ENCODE assay signal across 20 cellular contexts in genomic region chr11:71324788-71325417, GRCh38.
DNase-seq lines count a peak whose midpoint lies in the region; ATAC-seq and TF ChIP-seq lines count a peak whose summit lies in the region.
"Had no signal": no experiment of that assay in that cellular context is flagged by ENCODE, and none has a peak within 500 bp of the region (broad histone marks: within the 10 kb centered on the region; RNA-seq: fewer than 3 reads in every experiment).

No MANE protein-coding gene starts in this region.

- dilution Hi-C loops in mammary epithelial cell (cut with HindIII; ENCODE audit: low sequenced_read_pairs): no loop called here

- H3K4me1 ChIP-seq in upper lobe of right lung (no peaks in the 10 kb centered on the region), mammary epithelial cell (ENCODE audit: insufficient read depth, low read length) (peaks cover 10% of the 10 kb centered on the region)
- H3K4me1 ChIP-seq: A549, BLaER1 had no signal

- no peak overlapping the region for H3K9ac ChIP-seq in mammary epithelial cell (ENCODE audit: insufficient read depth, low read length)
- H3K9ac ChIP-seq: BLaER1 had no signal

- no peak overlapping the region for H3K4me2 ChIP-seq in mammary epithelial cell (ENCODE audit: insufficient read depth, low read depth, low read length)
- H3K4me2 ChIP-seq: A549, BLaER1 had no signal

- CTCF ChIA-PET in mammary epithelial cell (lab: Charles Lee; ENCODE audit: low non-redundant PET): no interaction called here

- no peak overlapping the region for H2AFZ ChIP-seq in mammary epithelial cell (ENCODE audit: low read depth, low read length)

- H3K27ac ChIP-seq in upper lobe of right lung (no peak overlapping the region), mammary epithelial cell (ENCODE audit: insufficient read depth, low read depth, low read length) (no peak overlapping the region)
- H3K27ac ChIP-seq: 22Rv1, A549, BLaER1 had no signal

- H4K20me1 ChIP-seq in mammary epithelial cell (ENCODE audit: insufficient read depth, low read length): no peaks in the 10 kb centered on the region
- H4K20me1 ChIP-seq: BLaER1 had no signal

- no TSS peak for BruUV-seq in mammary epithelial cell (replicated peaks; lab: Mats Ljungman, UMichigan)

- H3K4me3 Mint-ChIP-seq in natural killer cell treated with Interleukin-12 subunit alpha and Interleukin-12 subunit beta and Interleukin-15 and Interleukin-18, amount 100 ng/mL, for 72 hours: no peak overlapping the region
- H3K4me3 Mint-ChIP-seq in natural killer cell: no peak overlapping the region
- H3K4me3 Mint-ChIP-seq: CD14-positive monocyte; CD4-positive, alpha-beta memory T cell; HFFc6 had no signal

- H3K36me3 ChIP-seq in upper lobe of right lung (no peaks in the 10 kb centered on the region), mammary epithelial cell (ENCODE audit: insufficient read depth, low read length) (no peaks in the 10 kb centered on the region)
- H3K36me3 ChIP-seq: BLaER1 had no signal

- no peaks in the 10 kb centered on the region for H3K36me3 Mint-ChIP-seq in natural killer cell treated with Interleukin-12 subunit alpha and Interleukin-12 subunit beta and Interleukin-15 and Interleukin-18, amount 100 ng/mL, for 72 hours
- H3K36me3 Mint-ChIP-seq in natural killer cell: no peaks in the 10 kb centered on the region
- H3K36me3 Mint-ChIP-seq: CD14-positive monocyte; CD4-positive, alpha-beta memory T cell had no signal

- H3K9me3 Mint-ChIP-seq in natural killer cell treated with Interleukin-12 subunit alpha and Interleukin-12 subunit beta and Interleukin-15 and Interleukin-18, amount 100 ng/mL, for 72 hours: no peaks in the 10 kb centered on the region
- no peaks in the 10 kb centered on the region for H3K9me3 Mint-ChIP-seq in natural killer cell
- H3K9me3 Mint-ChIP-seq: HFFc6 had no signal

- peaks cover 5 to 8% of the 10 kb centered on the region in 2 donors for H3K27me3 Mint-ChIP-seq in natural killer cell treated with Interleukin-12 subunit alpha and Interleukin-12 subunit beta and Interleukin-15 and Interleukin-18, amount 100 ng/mL, for 72 hours
- peaks cover 0 to 2% of the 10 kb centered on the region in 2 donors for H3K27me3 Mint-ChIP-seq in natural killer cell (ENCODE audit: low read depth in 2 of 2)

- TF ChIP-seq CTCF in natural killer cell (IDR thresholded peaks at IDR 0.05) (no peak), upper lobe of right lung (IDR thresholded peaks at IDR 0.05) (no peak), mammary epithelial cell (conservative IDR thresholded peaks at IDR 0.05 in 1 of 2, IDR thresholded peaks at IDR 0.05 in 1 of 2; ENCODE audit: extremely low read depth in 1 of 2, insufficient read depth in 1 of 2, low read depth in 1 of 2, low read length in 2 of 2) (no peak)

- H3K27ac Mint-ChIP-seq in natural killer cell treated with Interleukin-12 subunit alpha and Interleukin-12 subunit beta and Interleukin-15 and Interleukin-18, amount 100 ng/mL, for 72 hours: no peak overlapping the region
- H3K27ac Mint-ChIP-seq in natural killer cell: no peak overlapping the region
- H3K27ac Mint-ChIP-seq: HFFc6 had no signal

- H3K79me2 ChIP-seq in mammary epithelial cell (ENCODE audit: insufficient read depth, low read length): no peaks in the 10 kb centered on the region

- peak; percentile 22 for DNase-seq in activated effector memory CD4-positive, alpha-beta T cell treated with anti-CD3 and anti-CD28 coated beads, Interleukin-2, amount 50 U/mL, for 16 hours
- no peak for DNase-seq in activated effector memory CD4-positive, alpha-beta T cell treated with Interleukin-2 at 50 U/mL for 16 hours
- DNase-seq in natural killer cell treated with Interleukin-12 subunit alpha and Interleukin-12 subunit beta and Interleukin-15 and Interleukin-18, amount 100 ng/mL, for 72 hours (ENCODE audit: low spot score): peak; percentile 18
- DNase-seq in natural killer cell: no peak
- DNase-seq in posterior vena cava (ENCODE audit: low spot score): peak; percentile 50
- peak; percentile 38 for DNase-seq in upper lobe of right lung
- DNase-seq in AG08395 (ENCODE audit: low spot score): no peak
- no peak for DNase-seq in mammary epithelial cell
- DNase-seq: Calu3; CD4-positive, alpha-beta memory T cell; DMS79 treated with DMSO at 0.1 percent for 48 hours; GF-D8; GOT3; H7; HFFc6 had no signal

- WGBS in mammary epithelial cell (ENCODE audit: low coverage, missing lambda C conversion rate): over 99% methylated on average over 12 of the region's 13 CpGs

- no peak for ATAC-seq in natural killer cell treated with Interleukin-12 subunit alpha and Interleukin-12 subunit beta and Interleukin-15 and Interleukin-18, amount 100 ng/mL, for 72 hours
- ATAC-seq in natural killer cell (no peak), upper lobe of right lung (no peak)
- ATAC-seq: A549, HCT116 had no signal

- in situ Hi-C loops in mammary epithelial cell (cut with MboI; ENCODE audit: low sequenced_read_pairs in 2 of 2): no loop called here

- H3K27me3 ChIP-seq in upper lobe of right lung: no peaks in the 10 kb centered on the region
- no peaks in the 10 kb centered on the region for H3K27me3 ChIP-seq in mammary epithelial cell (ENCODE audit: insufficient read depth, low read length)
- H3K27me3 ChIP-seq: BLaER1 had no signal

- H3K9me3 ChIP-seq in upper lobe of right lung (no peaks in the 10 kb centered on the region), mammary epithelial cell (replicated peaks; ENCODE audit: insufficient read depth, low read length) (no peaks in the 10 kb centered on the region)
- H3K9me3 ChIP-seq: BLaER1 had no signal

- no peaks in the 10 kb centered on the region for H3K4me1 Mint-ChIP-seq in natural killer cell treated with Interleukin-12 subunit alpha and Interleukin-12 subunit beta and Interleukin-15 and Interleukin-18, amount 100 ng/mL, for 72 hours (ENCODE audit: low read depth in 2 of 2)
- no peaks in the 10 kb centered on the region for H3K4me1 Mint-ChIP-seq in natural killer cell
- H3K4me1 Mint-ChIP-seq: CD14-positive monocyte; CD4-positive, alpha-beta memory T cell had no signal

- intact Hi-C loops in natural killer cell (cut with micrococcal nuclease): no loop called here
- intact Hi-C loops in posterior vena cava (cut with DNase I): no loop called here
- intact Hi-C loops in upper lobe of right lung (cut with DNase I): no loop called here
- intact Hi-C loops in mammary epithelial cell (cut with micrococcal nuclease): no loop called here

- H3K4me3 ChIP-seq in upper lobe of right lung: no peak overlapping the region
- no peak overlapping the region for H3K4me3 ChIP-seq in mammary epithelial cell (replicated peaks in 1 of 3; ENCODE audit: insufficient read depth in 1 of 3, low read depth in 2 of 3, low read length in 3 of 3)
- H3K4me3 ChIP-seq: A549, BLaER1 had no signal

Comparison
In these comparisons a context has a peak if more than half of its experiments do, and no peak if none do; other contexts are left out.
1. DNase-seq: peak in activated effector memory CD4-positive, alpha-beta T cell treated with anti-CD3 and anti-CD28 coated beads, Interleukin-2, amount 50 U/mL, for 16 hours (single experiment), natural killer cell treated with Interleukin-12 subunit alpha and Interleukin-12 subunit beta and Interleukin-15 and Interleukin-18, amount 100 ng/mL, for 72 hours (single experiment), posterior vena cava (single experiment) and upper lobe of right lung (single experiment); none in activated effector memory CD4-positive, alpha-beta T cell treated with Interleukin-2 at 50 U/mL for 16 hours (single experiment), natural killer cell (single experiment), AG08395 (single experiment) and mammary epithelial cell (single experiment).